ENCODE assay signal across 8 cellular contexts in the genomic region with DNA sequence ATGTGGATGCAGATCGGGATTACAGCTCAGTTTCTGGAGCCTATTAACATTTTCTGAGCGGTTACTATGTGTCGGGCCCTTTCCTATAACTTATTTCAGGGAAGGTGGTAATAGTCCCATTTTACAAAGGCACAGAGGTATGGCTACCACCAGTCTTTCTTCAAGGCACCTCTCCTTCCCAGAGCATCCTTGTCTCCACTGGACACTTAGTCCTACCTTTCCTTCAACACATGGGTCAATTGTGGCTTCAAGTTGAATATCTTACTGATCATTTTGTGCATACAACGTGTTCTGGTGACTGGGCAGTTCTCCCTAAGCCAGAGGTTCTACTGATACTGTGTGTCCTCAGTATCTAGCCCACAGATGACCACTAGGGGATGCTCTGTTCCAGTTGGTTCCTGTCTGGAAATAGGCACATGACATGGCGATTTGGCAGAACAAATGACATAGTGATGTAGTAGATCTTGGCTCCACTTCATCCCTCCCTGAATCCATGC.
DNase-seq lines count a peak whose midpoint lies in the region; ATAC-seq and TF ChIP-seq lines count a peak whose summit lies in the region.

No MANE protein-coding gene starts in this region.

- no peak overlapping the region for H3K4me3 ChIP-seq in Jurkat, Clone E6-1 (ENCODE audit: low read length)
- no peak overlapping the region for H3K4me3 ChIP-seq in RWPE2 (ENCODE audit: severe bottlenecking)
- no peak overlapping the region for H3K4me3 ChIP-seq in heart right ventricle
- H3K4me3 ChIP-seq in skeletal muscle cell (ENCODE audit: low read depth, low read length): no peak overlapping the region

- intact Hi-C loops in heart right ventricle (cut with DNase I): loop anchor here (1.0 to 10.0 kb wide), 18 partner anchors 60 to 487 kb away; a partner anchor contains a TSS

- 27 to 32% methylated on average over 5 of the region's 5 CpGs for WGBS in heart right ventricle, 2 donors

- ATAC-seq in GM21390 (IDR thresholded peaks at IDR 0.05; ENCODE audit: unreplicated experiment) (peak; percentile 73), RWPE2 (ENCODE audit: low read depth) (peak; percentile 90), heart right ventricle (peak; percentile 77 to 96 (median 89))

- H3K4me1 ChIP-seq in RWPE2 (ENCODE audit: insufficient read depth, poor library complexity, severe bottlenecking) (peaks cover 3% of the 10 kb centered on the region), heart right ventricle (peaks cover 2 to 14% (median 10%) of the 10 kb centered on the region in 9 donors)

- H3K27me3 ChIP-seq in RWPE2 (ENCODE audit: insufficient read depth, poor library complexity, severe bottlenecking) (no peaks in the 10 kb centered on the region), heart right ventricle (no peaks in the 10 kb centered on the region)

- DNase-seq in COLO829 (ENCODE audit: low spot score): peak; percentile 90
- DNase-seq in Jurkat, Clone E6-1 (ENCODE audit: low read depth, low spot score): peak; percentile 23
- no peak for DNase-seq in RWPE2 (ENCODE audit: low spot score)
- DNase-seq in activated naive CD4-positive, alpha-beta T cell treated with anti-CD3 and anti-CD28 coated beads, Interleukin-2, amount 50 U/mL, for 16 hours: peak; percentile 32
- peak in 1 of 2 donors; percentile 84 for DNase-seq in heart right ventricle
- DNase-seq in skeletal muscle cell (ENCODE audit: low read depth): peak; percentile 69
- DNase-seq in mesenteric fat pad (ENCODE audit: low spot score): no peak

- no peak overlapping the region for H3K27ac ChIP-seq in RWPE2 (ENCODE audit: poor library complexity, severe bottlenecking)
- H3K27ac ChIP-seq in heart right ventricle: no peak overlapping the region

- peak; percentile 91 for TF ChIP-seq CTCF in RWPE2 (IDR thresholded peaks at IDR 0.05; ENCODE audit: poor library complexity, severe bottlenecking)
- TF ChIP-seq CTCF in heart right ventricle (IDR thresholded peaks at IDR 0.05): peak; percentile 53 to 85 (median 79)

- H3K9me3 ChIP-seq in RWPE2 (ENCODE audit: severe bottlenecking): no peaks in the 10 kb centered on the region
- no peaks in the 10 kb centered on the region for H3K9me3 ChIP-seq in heart right ventricle

- H3K36me3 ChIP-seq in RWPE2 (ENCODE audit: low read depth) (no peaks in the 10 kb centered on the region), heart right ventricle (no peaks in the 10 kb centered on the region)

Comparison
In these comparisons a context has a peak if more than half of its experiments do, and no peak if none do; other contexts are left out.
1. DNase-seq: peak in COLO829 (single experiment), Jurkat, Clone E6-1 (single experiment), activated naive CD4-positive, alpha-beta T cell treated with anti-CD3 and anti-CD28 coated beads, Interleukin-2, amount 50 U/mL, for 16 hours (single experiment) and skeletal muscle cell (single experiment); none in RWPE2 (single experiment) and mesenteric fat pad (single experiment).
2. Peak in every context shown above with its lines, with median percentiles within 50 percentile points of each other: ATAC-seq.